Comparison of ENCODE assay signal across 21 cellular contexts in the genomic region with DNA sequence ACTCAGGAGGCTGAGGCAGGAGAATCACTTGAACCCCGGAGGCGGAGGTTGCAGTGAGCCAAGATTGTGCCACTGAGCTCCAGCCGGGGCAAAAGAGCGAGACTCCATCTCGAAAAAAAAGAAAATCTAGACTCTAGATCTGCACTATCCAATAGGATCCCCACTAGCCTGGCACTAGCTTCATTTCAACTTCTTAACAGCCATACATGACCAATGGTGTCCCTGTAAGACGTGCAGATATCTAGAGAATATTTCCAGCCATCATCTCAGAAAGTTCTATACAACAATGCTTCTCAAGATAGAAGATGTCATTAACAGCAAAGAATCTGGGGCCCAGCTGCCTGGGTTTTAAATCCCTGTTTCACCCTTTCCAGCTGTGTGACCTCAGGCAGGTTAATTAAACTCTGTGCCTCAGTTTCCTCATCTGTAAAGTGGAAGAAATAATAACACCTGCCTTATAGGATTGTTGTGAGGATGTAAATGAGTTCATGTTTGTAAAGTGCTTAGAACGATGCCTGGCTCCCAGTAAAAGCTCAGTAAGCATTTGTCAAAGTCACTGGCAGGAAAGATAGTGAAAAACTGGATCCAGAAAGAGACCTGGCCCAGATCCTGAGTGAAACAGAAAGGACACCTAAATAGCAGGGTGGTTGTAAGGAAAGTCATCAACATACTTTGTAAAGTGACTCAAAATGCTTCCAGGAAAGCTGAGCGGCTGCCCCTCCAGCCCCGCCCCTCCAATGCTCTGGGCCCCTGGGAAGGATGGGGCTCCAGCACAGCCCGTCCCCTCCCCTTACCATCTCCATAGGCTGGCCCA. TPM values are rescaled to one million over a fixed set of nuclear protein-coding genes. Genes with fewer than 3 reads are reported as not detected.
A peak's percentile ranks its signal among the peaks of the same experiment; 100 is the strongest.
DNase-seq lines count a peak whose midpoint lies in the region; ATAC-seq, FAIRE-seq and TF ChIP-seq lines count a peak whose summit lies in the region.
"Had no signal": no experiment of that assay in that cellular context is flagged by ENCODE, and none has a peak within 500 bp of the region (broad histone marks: within the 10 kb centered on the region; RNA-seq: fewer than 3 reads in every experiment).

No MANE protein-coding gene starts in this region.

- no peaks in the 10 kb centered on the region for H3K9me2 ChIP-seq in GM23248 (ENCODE audit: insufficient read depth)

- H2AFZ ChIP-seq in GM23248 (no peak overlapping the region), K562 (ENCODE audit: low read depth, low read length) (no peak overlapping the region)

- no TSS peak for BruUV-seq in K562 (replicated peaks; lab: Mats Ljungman, UMichigan)

- FAIRE-seq in K562 (lab: Jason Lieb, UNC): peak; percentile 52
- FAIRE-seq: RCC 7860 had no signal

- TF ChIP-seq POLR2A in K562 (conservative IDR thresholded peaks at IDR 0.05): no peak
- TF ChIP-seq POLR2A in upper lobe of left lung (IDR thresholded peaks at IDR 0.05): no peak

- H3K79me2 ChIP-seq in GM23248 (ENCODE audit: insufficient read depth): peaks cover 10% of the 10 kb centered on the region
- H3K79me2 ChIP-seq in K562 (ENCODE audit: control insufficient read depth, insufficient read depth, low read length): peaks cover 15% of the 10 kb centered on the region

- no peaks in the 10 kb centered on the region for H3F3A ChIP-seq in GM23248 (ENCODE audit: insufficient read depth)

- intact Hi-C loops in activated CD4-positive, alpha-beta T cell treated with anti-CD3 and anti-CD28 coated beads for 36 hours (cut with DNase I, micrococcal nuclease): no loop called here
- intact Hi-C loops in K562 (cut with micrococcal nuclease) (no loop called here), left ventricle myocardium superior (cut with micrococcal nuclease) (no loop called here)

- H3K36me3 Mint-ChIP-seq in activated CD4-positive, alpha-beta T cell treated with anti-CD3 and anti-CD28 coated beads for 36 hours (ENCODE audit: low read depth): peaks cover 9% of the 10 kb centered on the region

- peak; percentile 27 for DNase-seq in activated CD4-positive, alpha-beta T cell treated with anti-CD3 and anti-CD28 coated beads for 36 hours
- no peak for DNase-seq in activated CD4-positive, alpha-beta T cell treated with anti-CD3 and anti-CD28 coated beads for 48 hours
- DNase-seq in GM23248: peak; percentile 35
- peak; percentile 27 to 57 (median 49) for DNase-seq in K562 (ENCODE audit: extremely low read depth in 1 of 4, low spot score in 3 of 4)
- DNase-seq in upper lobe of left lung: no peak
- DNase-seq in left ventricle myocardium superior: no peak
- DNase-seq: 8988T, COR-L47, DMS153, EL, Kasumi-1, NCI-H1417, NCI-H1930, NCI-H2171 treated with DMSO at 0.1 percent for 48 hours, NCI-H82 had no signal

- H3K36me3 ChIP-seq in GM23248 (ENCODE audit: low read depth) (no peaks in the 10 kb centered on the region), K562 (ENCODE audit: control insufficient read depth, insufficient read depth, low read length) (peaks cover under 1% of the 10 kb centered on the region; the same call in 1 of the 3 replicates), stomach smooth muscle (ENCODE audit: control insufficient read depth in 2 of 2, insufficient read depth in 2 of 2, low read length in 2 of 2) (no peaks in the 10 kb centered on the region), upper lobe of left lung (peaks cover 0 to 9% (median 2%) of the 10 kb centered on the region in 4 donors)
- H3K36me3 ChIP-seq: HAP-1 had no signal

- H3K27ac ChIP-seq in GM23248 (no peak overlapping the region), K562 (ENCODE audit: extremely low read depth, low read depth, low read length) (no peak overlapping the region), stomach smooth muscle (ENCODE audit: low read length) (peak overlapping the region; percentile 85), upper lobe of left lung (no peak overlapping the region)
- H3K27ac ChIP-seq: C4-2B had no signal

- H4K20me1 ChIP-seq in GM23248 (ENCODE audit: insufficient read depth): no peaks in the 10 kb centered on the region
- H4K20me1 ChIP-seq in K562 (replicated peaks; ENCODE audit: control insufficient read depth, insufficient read depth, low read length): no peaks in the 10 kb centered on the region

- no peak overlapping the region for H3K9ac ChIP-seq in GM23248
- no peak overlapping the region; a peak in 1 of 4 replicates for H3K9ac ChIP-seq in K562 (ENCODE audit: insufficient read depth in 1 of 2, low read depth in 2 of 2, low read length in 2 of 2)
- no peak overlapping the region for H3K9ac ChIP-seq in stomach smooth muscle (ENCODE audit: low read length in 2 of 2)

- POLR2A ChIA-PET in activated CD4-positive, alpha-beta T cell treated with anti-CD3 and anti-CD28 coated beads for 36 hours (lab: Charles Lee): interaction anchor here (0.6 to 0.7 kb wide), 2 partner anchors 12 to 28 kb away, joined by 3 to 4 read pairs; no protein-coding TSS in a partner anchor
- POLR2A ChIA-PET in K562 (lab: Yijun Ruan, JAX): interaction anchor here (0.6 to 2.3 kb wide), 7 partner anchors 10 to 1557 kb away, joined by 3 to 6 read pairs (median 4); partner anchors contain the start of gene AKAP8L

- 72 to 78% methylated on average over 8 to 10 of the region's 10 CpGs for WGBS in GM23248 (ENCODE audit: low coverage in 1 of 2, low lambda C conversion rate in 2 of 2, missing lambda C conversion rate in 2 of 2), 2 experiments
- 35% methylated on average over 10 of the region's 10 CpGs for WGBS in K562 (ENCODE audit: insufficient coverage, low coverage, missing lambda C conversion rate)
- 89 to 90% methylated on average over 9 to 10 of the region's 10 CpGs for whole genome bisulfite sequencing in upper lobe of left lung, 2 donors

- H3K27ac Mint-ChIP-seq in activated CD4-positive, alpha-beta T cell treated with anti-CD3 and anti-CD28 coated beads for 36 hours: peak overlapping the region; percentile 63

- no peaks in the 10 kb centered on the region for H3K9me3 Mint-ChIP-seq in activated CD4-positive, alpha-beta T cell treated with anti-CD3 and anti-CD28 coated beads for 36 hours (ENCODE audit: low read depth)

- H3K4me1 ChIP-seq in GM23248 (ENCODE audit: insufficient read depth) (peaks cover 11% of the 10 kb centered on the region), K562 (replicated peaks in 1 of 2; ENCODE audit: control insufficient read depth in 2 of 2, insufficient read depth in 2 of 2, low read length in 2 of 2) (peaks cover 11 to 53% of the 10 kb centered on the region in 2 experiments), stomach smooth muscle (ENCODE audit: control insufficient read depth, insufficient read depth, low read length) (peaks cover 45% of the 10 kb centered on the region), upper lobe of left lung (peaks cover 7 to 16% (median 15%) of the 10 kb centered on the region in 4 donors)

- H3K4me2 ChIP-seq in GM23248 (ENCODE audit: unreplicated experiment) (no peak overlapping the region), K562 (ENCODE audit: insufficient read depth, low read length) (no peak overlapping the region; the same call in 1 of the 2 replicates)

- H3K27me3 Mint-ChIP-seq in activated CD4-positive, alpha-beta T cell treated with anti-CD3 and anti-CD28 coated beads for 36 hours: no peaks in the 10 kb centered on the region

- TF ChIP-seq CTCF in K562 (IDR thresholded peaks at IDR 0.05 in 2 of 3, conservative IDR thresholded peaks at IDR 0.05 in 1 of 3; ENCODE audit: insufficient read depth in 2 of 3, low read depth in 1 of 3, low read length in 3 of 3) (no peak), upper lobe of left lung (IDR thresholded peaks at IDR 0.05) (no peak)

- H3K4me1 Mint-ChIP-seq in activated CD4-positive, alpha-beta T cell treated with anti-CD3 and anti-CD28 coated beads for 36 hours: peaks cover 16% of the 10 kb centered on the region

- no peak for TF ChIP-seq EP300 in K562 (IDR thresholded peaks at IDR 0.05; ENCODE audit: low read length)
- no peak for TF ChIP-seq EP300 in upper lobe of left lung (IDR thresholded peaks at IDR 0.05)

- H3K27me3 ChIP-seq in GM23248 (replicated peaks; ENCODE audit: insufficient read depth): no peaks in the 10 kb centered on the region
- H3K27me3 ChIP-seq in K562 (ENCODE audit: control insufficient read depth in 2 of 2, insufficient read depth in 2 of 2, low read length in 2 of 2): peaks cover 14 to 33% of the 10 kb centered on the region in 2 experiments; a peak in 4 of 5 replicates
- H3K27me3 ChIP-seq in stomach smooth muscle (ENCODE audit: control insufficient read depth in 1 of 2, insufficient read depth in 2 of 2, low read length in 2 of 2): no peaks in the 10 kb centered on the region
- no peaks in the 10 kb centered on the region for H3K27me3 ChIP-seq in upper lobe of left lung

- CTCF ChIA-PET in activated CD4-positive, alpha-beta T cell treated with anti-CD3 and anti-CD28 coated beads for 36 hours (lab: Charles Lee): interaction anchor here (0.6 to 5.2 kb wide), 5 partner anchors 17 to 488 kb away, joined by 3 to 41 read pairs (median 3); partner anchors contain the start of gene AKAP8L
- CTCF ChIA-PET in K562 (lab: Yijun Ruan, JAX; ENCODE audit: low intra/inter-chr PET ratio): no interaction called here

- H3K4me3 ChIP-seq in GM23248 (no peak overlapping the region), K562 (no peak overlapping the region), stomach smooth muscle (ENCODE audit: low read length in 2 of 2) (no peak overlapping the region), upper lobe of left lung (no peak overlapping the region)
- H3K4me3 ChIP-seq: HAP-1 had no signal

- H3K4me3 Mint-ChIP-seq in activated CD4-positive, alpha-beta T cell treated with anti-CD3 and anti-CD28 coated beads for 36 hours: no peak overlapping the region

- H3K9me3 ChIP-seq in GM23248 (ENCODE audit: low read depth) (no peaks in the 10 kb centered on the region), K562 (replicated peaks; ENCODE audit: control insufficient read depth, insufficient read depth, low read depth, low read length) (no peaks in the 10 kb centered on the region), stomach smooth muscle (ENCODE audit: control insufficient read depth in 2 of 2, low read length in 2 of 2) (no peaks in the 10 kb centered on the region), upper lobe of left lung (no peaks in the 10 kb centered on the region)
- H3K9me3 ChIP-seq: HAP-1 had no signal

- ATAC-seq in activated CD4-positive, alpha-beta T cell treated with anti-CD3 and anti-CD28 coated beads for 36 hours: no peak
- no peak for ATAC-seq in K562
- no peak for ATAC-seq in upper lobe of left lung (ENCODE audit: low FRiP score in 2 of 2)
- no peak for ATAC-seq in GM21526 (IDR thresholded peaks at IDR 0.05; ENCODE audit: low FRiP score, unreplicated experiment)
- no peak for ATAC-seq in left ventricle myocardium superior

- H3K9me1 ChIP-seq in K562 (ENCODE audit: control insufficient read depth, insufficient read depth, low read length): peaks cover 2% of the 10 kb centered on the region

- in situ Hi-C loops in GM23248 (cut with MboI) (no loop called here), K562 (cut with MboI) (no loop called here)

- TF ChIP-seq RAD21 in K562 (CRISPR knock-in tag; conservative IDR thresholded peaks at IDR 0.05 in 1 of 2, IDR thresholded peaks at IDR 0.05 in 1 of 2): no peak

RNA-seq across cellular contexts. Expression of gene WIZ, which starts 13.5 kb away (rescaled TPM):
- 10 to 100 TPM; 21.2 to 22.6 TPM for total RNA-seq in activated CD4-positive, alpha-beta T cell treated with anti-CD3 and anti-CD28 coated beads for 36 hours
- 18.8 and 22.0 TPM in 2 replicates for total RNA-seq in GM23248 (2014; rRNA removed; shearing (Covaris generic))
- 6.1 and 6.9 TPM in 2 replicates for polyA plus RNA-seq in GM23248 (2016; fragmentation: Nextera tagmentation; extraction: Ambion mirVana)
- total RNA-seq in K562 (2011; cell fraction: chromatin; rRNA removed; ENCODE audit: low replicate concordance): 13.2 and 37.4 TPM in 2 replicates
- 27.4 and 28.3 TPM in 2 replicates for total RNA-seq in K562 (2011; cell fraction: nucleolus; rRNA removed)
- total RNA-seq in K562 (2011; cell fraction: nucleoplasm; rRNA removed): 20.2 and 22.8 TPM in 2 replicates
- total RNA-seq in K562 (2014; rRNA removed): 13.9 and 16.0 TPM in 2 replicates
- 1.1 and 1.3 TPM in 2 replicates for total RNA-seq in K562 (2014; rRNA removed; fragmentation: Illumina TruSeq; extraction: Trizol)
- total RNA-seq in K562 (2015; rRNA removed; fragmentation: Illumina TruSeq; extraction: Trizol): 4.8 and 5.4 TPM in 2 replicates
- 32.7 and 37.5 TPM in 2 replicates for total RNA-seq in K562 (2021)
- polyA plus RNA-seq in K562 (2011; rRNA removed): 3.7 and 4.7 TPM in 2 replicates
- polyA plus RNA-seq in K562 (2011; cell fraction: cytosol; rRNA removed): 5.3 and 12.2 TPM in 2 replicates
- 16.0 and 33.9 TPM in 2 replicates for polyA plus RNA-seq in K562 (2011; cell fraction: nucleus; rRNA removed)
- polyA plus RNA-seq in K562 (2012): 18.0 and 22.2 TPM in 2 replicates
- 9.4 and 22.9 TPM in 2 replicates for polyA plus RNA-seq in K562 (2014; fragmentation: Illumina TruSeq; extraction: Trizol)
- under 1 TPM; 0.06 to 0.08 TPM for polyA plus RNA-seq in K562 (2014; fragmentation: Nextera tagmentation; extraction: Ambion mirVana)
- polyA plus RNA-seq in K562 (2014; rRNA removed): 19.1 and 21.8 TPM in 2 replicates
- 0.63 and 1.1 TPM in 2 replicates for polyA minus RNA-seq in K562 (2011; rRNA and poly(A)+ RNA removed)
- 7.5 and 9.4 TPM in 2 replicates for polyA minus RNA-seq in K562 (2011; cell fraction: cytosol; rRNA and poly(A)+ RNA removed)
- polyA minus RNA-seq in K562 (2011; cell fraction: nucleus; rRNA and poly(A)+ RNA removed): 5.3 and 6.5 TPM in 2 replicates
- total RNA-seq in upper lobe of left lung: 100 to 1,000 TPM in 1 of 6 donors, 10 to 100 TPM in 5; 28.7 to 112 (median 40.8) TPM
- total RNA-seq in left ventricle myocardium superior: 32.2 TPM

RNA-seq across cellular contexts. Expression of gene AKAP8L, which starts 17.4 kb away (rescaled TPM):
- 10 to 100 TPM; 76.2 to 89.9 TPM for total RNA-seq in activated CD4-positive, alpha-beta T cell treated with anti-CD3 and anti-CD28 coated beads for 36 hours
- 37.4 and 38.3 TPM in 2 replicates for total RNA-seq in GM23248 (2014; rRNA removed; shearing (Covaris generic))
- polyA plus RNA-seq in GM23248 (2016; fragmentation: Nextera tagmentation; extraction: Ambion mirVana): 21.5 and 21.9 TPM in 2 replicates
- total RNA-seq in K562 (2011; cell fraction: chromatin; rRNA removed; ENCODE audit: low replicate concordance): 365 and 641 TPM in 2 replicates
- 279 and 316 TPM in 2 replicates for total RNA-seq in K562 (2011; cell fraction: nucleolus; rRNA removed)
- total RNA-seq in K562 (2011; cell fraction: nucleoplasm; rRNA removed): 296 and 300 TPM in 2 replicates
- 108 and 121 TPM in 2 replicates for total RNA-seq in K562 (2014; rRNA removed)
- 61.1 and 65.5 TPM in 2 replicates for total RNA-seq in K562 (2014; rRNA removed; fragmentation: Illumina TruSeq; extraction: Trizol)
- 66.6 and 70.7 TPM in 2 replicates for total RNA-seq in K562 (2015; rRNA removed; fragmentation: Illumina TruSeq; extraction: Trizol)
- 107 and 116 TPM in 2 replicates for total RNA-seq in K562 (2021)
- 56.8 and 95.7 TPM in 2 replicates for polyA plus RNA-seq in K562 (2011; rRNA removed)
- polyA plus RNA-seq in K562 (2011; cell fraction: cytosol; rRNA removed): 40.7 and 50.0 TPM in 2 replicates
- polyA plus RNA-seq in K562 (2011; cell fraction: nucleus; rRNA removed): 617 and 798 TPM in 2 replicates
- 66.2 and 79.9 TPM in 2 replicates for polyA plus RNA-seq in K562 (2012)
- 75.8 and 84.0 TPM in 2 replicates for polyA plus RNA-seq in K562 (2014; fragmentation: Illumina TruSeq; extraction: Trizol)
- 1 to 10 TPM; 2.4 to 7.0 TPM for polyA plus RNA-seq in K562 (2014; fragmentation: Nextera tagmentation; extraction: Ambion mirVana)
- 92.5 and 111 TPM in 2 replicates for polyA plus RNA-seq in K562 (2014; rRNA removed)
- polyA minus RNA-seq in K562 (2011; rRNA and poly(A)+ RNA removed): 60.0 and 69.5 TPM in 2 replicates
- polyA minus RNA-seq in K562 (2011; cell fraction: cytosol; rRNA and poly(A)+ RNA removed): 41.5 and 61.7 TPM in 2 replicates
- 85.4 and 122 TPM in 2 replicates for polyA minus RNA-seq in K562 (2011; cell fraction: nucleus; rRNA and poly(A)+ RNA removed)
- total RNA-seq in upper lobe of left lung: 100 to 1,000 TPM in 2 of 6 donors, 10 to 100 TPM in 4; 79.8 to 476 (median 91.2) TPM
- 82.5 TPM for total RNA-seq in left ventricle myocardium superior

RNA-seq across cellular contexts. Expression of gene RASAL3, which starts 28.1 kb away (rescaled TPM):
- total RNA-seq in activated CD4-positive, alpha-beta T cell treated with anti-CD3 and anti-CD28 coated beads for 36 hours: 10 to 100 TPM; 80.7 to 97.7 TPM
- total RNA-seq in GM23248 (2014; rRNA removed; shearing (Covaris generic)): not detected in 2 replicates
- polyA plus RNA-seq in GM23248 (2016; fragmentation: Nextera tagmentation; extraction: Ambion mirVana) (not detected in 2 replicates), K562 (2011; rRNA removed) (not detected in 2 replicates), K562 (2014; fragmentation: Illumina TruSeq; extraction: Trizol) (not detected in 2 replicates), K562 (2014; fragmentation: Nextera tagmentation; extraction: Ambion mirVana) (not detected), K562 (2014; rRNA removed) (0.07 TPM in 1 of 2 replicates, not detected in the other)
- total RNA-seq in K562 (2011; cell fraction: chromatin; rRNA removed; ENCODE audit: low replicate concordance): 0.35 TPM in 1 of 2 replicates, not detected in the other
- 0.13 TPM in 1 of 2 replicates, not detected in the other for total RNA-seq in K562 (2011; cell fraction: nucleolus; rRNA removed)
- 2.5 TPM in 1 of 2 replicates, not detected in the other for total RNA-seq in K562 (2011; cell fraction: nucleoplasm; rRNA removed)
- total RNA-seq in K562 (2014; rRNA removed) (0.04 TPM in 1 of 2 replicates, not detected in the other), K562 (2014; rRNA removed; fragmentation: Illumina TruSeq; extraction: Trizol) (not detected in 2 replicates), K562 (2015; rRNA removed; fragmentation: Illumina TruSeq; extraction: Trizol) (not detected in 2 replicates), K562 (2021) (0.44 and 0.87 TPM in 2 replicates), upper lobe of left lung (10 to 100 TPM in 5 of 6 donors, 1 to 10 TPM in 1; 7.1 to 48.2 (median 16.7) TPM), left ventricle myocardium superior (2.0 TPM)
- polyA plus RNA-seq in K562 (2011; cell fraction: cytosol; rRNA removed): 0.01 TPM in 1 of 2 replicates, not detected in the other
- 0.04 and 0.16 TPM in 2 replicates for polyA plus RNA-seq in K562 (2011; cell fraction: nucleus; rRNA removed)
- polyA plus RNA-seq in K562 (2012): 0.08 and 0.16 TPM in 2 replicates
- polyA minus RNA-seq in K562 (2011; rRNA and poly(A)+ RNA removed): not detected in 2 replicates
- not detected in 2 replicates for polyA minus RNA-seq in K562 (2011; cell fraction: cytosol; rRNA and poly(A)+ RNA removed)
- polyA minus RNA-seq in K562 (2011; cell fraction: nucleus; rRNA and poly(A)+ RNA removed): not detected in 2 replicates
- total RNA-seq: NCI-H460 had no signal

RNA-seq across cellular contexts. Expression of gene PGLYRP2, which starts 43.1 kb away (rescaled TPM):
- total RNA-seq in activated CD4-positive, alpha-beta T cell treated with anti-CD3 and anti-CD28 coated beads for 36 hours: under 1 TPM in 1 of 2 experiments, not detected in 1; 0.14 TPM
- total RNA-seq in GM23248 (2014; rRNA removed; shearing (Covaris generic)): not detected in 2 replicates
- polyA plus RNA-seq in GM23248 (2016; fragmentation: Nextera tagmentation; extraction: Ambion mirVana): not detected in 2 replicates
- total RNA-seq in K562 (2011; cell fraction: chromatin; rRNA removed; ENCODE audit: low replicate concordance): not detected in 2 replicates
- not detected in 2 replicates for total RNA-seq in K562 (2011; cell fraction: nucleolus; rRNA removed)
- total RNA-seq in K562 (2011; cell fraction: nucleoplasm; rRNA removed): not detected in 2 replicates
- total RNA-seq in K562 (2014; rRNA removed): not detected in 2 replicates
- total RNA-seq in K562 (2014; rRNA removed; fragmentation: Illumina TruSeq; extraction: Trizol): not detected in 2 replicates
- total RNA-seq in K562 (2015; rRNA removed; fragmentation: Illumina TruSeq; extraction: Trizol): not detected in 2 replicates
- not detected in 2 replicates for total RNA-seq in K562 (2021)
- polyA plus RNA-seq in K562 (2011; rRNA removed): not detected in 2 replicates
- not detected in 2 replicates for polyA plus RNA-seq in K562 (2011; cell fraction: cytosol; rRNA removed)
- not detected in 2 replicates for polyA plus RNA-seq in K562 (2011; cell fraction: nucleus; rRNA removed)
- not detected in 2 replicates for polyA plus RNA-seq in K562 (2012)
- polyA plus RNA-seq in K562 (2014; fragmentation: Illumina TruSeq; extraction: Trizol): not detected in 2 replicates
- polyA plus RNA-seq in K562 (2014; fragmentation: Nextera tagmentation; extraction: Ambion mirVana): not detected
- polyA plus RNA-seq in K562 (2014; rRNA removed): not detected in 2 replicates
- polyA minus RNA-seq in K562 (2011; rRNA and poly(A)+ RNA removed): not detected in 2 replicates
- not detected in 2 replicates for polyA minus RNA-seq in K562 (2011; cell fraction: cytosol; rRNA and poly(A)+ RNA removed)
- not detected in 2 replicates for polyA minus RNA-seq in K562 (2011; cell fraction: nucleus; rRNA and poly(A)+ RNA removed)
- not detected for total RNA-seq in upper lobe of left lung
- total RNA-seq in left ventricle myocardium superior: not detected
- total RNA-seq: NCI-H460 had no signal

RNA-seq across cellular contexts. Expression of gene AKAP8, which starts 56.6 kb away (rescaled TPM):
- 10 to 100 TPM; 47.9 to 54.3 TPM for total RNA-seq in activated CD4-positive, alpha-beta T cell treated with anti-CD3 and anti-CD28 coated beads for 36 hours
- total RNA-seq in GM23248 (2014; rRNA removed; shearing (Covaris generic)): 13.4 and 19.7 TPM in 2 replicates
- 14.6 and 14.8 TPM in 2 replicates for polyA plus RNA-seq in GM23248 (2016; fragmentation: Nextera tagmentation; extraction: Ambion mirVana)
- total RNA-seq in K562 (2011; cell fraction: chromatin; rRNA removed; ENCODE audit: low replicate concordance): 47.6 and 50.3 TPM in 2 replicates
- total RNA-seq in K562 (2011; cell fraction: nucleolus; rRNA removed): 26.3 and 27.0 TPM in 2 replicates
- 22.2 and 28.7 TPM in 2 replicates for total RNA-seq in K562 (2011; cell fraction: nucleoplasm; rRNA removed)
- 33.5 and 34.2 TPM in 2 replicates for total RNA-seq in K562 (2014; rRNA removed)
- total RNA-seq in K562 (2014; rRNA removed; fragmentation: Illumina TruSeq; extraction: Trizol): 13.3 and 13.8 TPM in 2 replicates
- total RNA-seq in K562 (2015; rRNA removed; fragmentation: Illumina TruSeq; extraction: Trizol): 20.2 and 22.6 TPM in 2 replicates
- 49.9 and 56.5 TPM in 2 replicates for total RNA-seq in K562 (2021)
- polyA plus RNA-seq in K562 (2011; rRNA removed): 15.0 and 18.4 TPM in 2 replicates
- 13.4 and 17.8 TPM in 2 replicates for polyA plus RNA-seq in K562 (2011; cell fraction: cytosol; rRNA removed)
- 42.2 and 65.9 TPM in 2 replicates for polyA plus RNA-seq in K562 (2011; cell fraction: nucleus; rRNA removed)
- polyA plus RNA-seq in K562 (2012): 17.0 and 17.1 TPM in 2 replicates
- 14.6 and 17.0 TPM in 2 replicates for polyA plus RNA-seq in K562 (2014; fragmentation: Illumina TruSeq; extraction: Trizol)
- 1 to 10 TPM; 3.4 to 4.4 TPM for polyA plus RNA-seq in K562 (2014; fragmentation: Nextera tagmentation; extraction: Ambion mirVana)
- 25.5 and 27.4 TPM in 2 replicates for polyA plus RNA-seq in K562 (2014; rRNA removed)
- 9.5 and 10.9 TPM in 2 replicates for polyA minus RNA-seq in K562 (2011; rRNA and poly(A)+ RNA removed)
- 15.0 and 18.3 TPM in 2 replicates for polyA minus RNA-seq in K562 (2011; cell fraction: cytosol; rRNA and poly(A)+ RNA removed)
- 9.3 and 10.6 TPM in 2 replicates for polyA minus RNA-seq in K562 (2011; cell fraction: nucleus; rRNA and poly(A)+ RNA removed)
- 100 to 1,000 TPM in 1 of 6 donors, 10 to 100 TPM in 5; 28.1 to 117 (median 41.3) TPM for total RNA-seq in upper lobe of left lung
- total RNA-seq in left ventricle myocardium superior: 24.0 TPM

Comparison
In these comparisons a context has a peak if more than half of its experiments do, and no peak if none do; other contexts are left out.
1. DNase-seq: peak in activated CD4-positive, alpha-beta T cell treated with anti-CD3 and anti-CD28 coated beads for 36 hours (single experiment), GM23248 (single experiment) and K562 (4 of 4); none in activated CD4-positive, alpha-beta T cell treated with anti-CD3 and anti-CD28 coated beads for 48 hours (single experiment), upper lobe of left lung (0 of 2) and left ventricle myocardium superior (single experiment).